Comparison of ENCODE assay signal across 8 cellular contexts in genomic region chr1:33295450-33296081, GRCh38. TPM values are rescaled to one million over a fixed set of nuclear protein-coding genes. Genes with fewer than 3 reads are reported as not detected.
DNase-seq lines count a peak whose midpoint lies in the region; ATAC-seq, FAIRE-seq and TF ChIP-seq lines count a peak whose summit lies in the region.

No MANE protein-coding gene starts in this region.

- H3K9me3 Mint-ChIP-seq in astrocyte (ENCODE audit: unreplicated experiment) = no peaks in the 10 kb centered on the region

- TF ChIP-seq POLR2A in H54 (IDR thresholded peaks at IDR 0.05; ENCODE audit: low read depth, low read length) = no peak

- H3K27ac ChIP-seq in astrocyte (ENCODE audit: low read depth, low read length) (no peak overlapping the region), small intestine (ENCODE audit: low read depth in 1 of 2, low read length in 1 of 2) (no peak overlapping the region)

- peak; percentile 93 for TF ChIP-seq CTCF in astrocyte (IDR thresholded peaks at IDR 0.05; ENCODE audit: insufficient read depth, low read depth, low read length)

- H3K36me3 ChIP-seq in astrocyte (ENCODE audit: insufficient read depth, low read length) = peaks cover 5% of the 10 kb centered on the region
- H3K36me3 ChIP-seq in small intestine (ENCODE audit: control insufficient read depth in 2 of 2, insufficient read depth in 2 of 2, low read length in 2 of 2) = no peaks in the 10 kb centered on the region

- H3K36me3 Mint-ChIP-seq in astrocyte (ENCODE audit: low read depth, unreplicated experiment) = peaks cover 23% of the 10 kb centered on the region

- WGBS in small intestine, 3 donors = 33 to 37% (median 34%) methylated on average over 12 of the region's 12 CpGs

- no peak for ATAC-seq in GM21576 (IDR thresholded peaks at IDR 0.05; ENCODE audit: unreplicated experiment)

- no peak overlapping the region for H3K4me3 ChIP-seq in astrocyte (ENCODE audit: insufficient read depth, low read depth, low read length)
- no peak overlapping the region for H3K4me3 ChIP-seq in small intestine (ENCODE audit: low read depth in 1 of 2, low read length in 2 of 2)

- H3K27me3 Mint-ChIP-seq in astrocyte (ENCODE audit: low read depth, unreplicated experiment) = no peaks in the 10 kb centered on the region

- H3K4me1 Mint-ChIP-seq in astrocyte (ENCODE audit: low read depth, unreplicated experiment) = peaks cover 3% of the 10 kb centered on the region

- no peak overlapping the region for H3K4me3 Mint-ChIP-seq in astrocyte (ENCODE audit: unreplicated experiment)

- H3K27me3 ChIP-seq in astrocyte (ENCODE audit: insufficient read depth, low read length) = no peaks in the 10 kb centered on the region
- H3K27me3 ChIP-seq in small intestine (ENCODE audit: control insufficient read depth in 2 of 2, insufficient read depth in 2 of 2, low read length in 2 of 2) = no peaks in the 10 kb centered on the region

- no peaks in the 10 kb centered on the region for H3K4me1 ChIP-seq in astrocyte (ENCODE audit: insufficient read depth, low read length)
- no peaks in the 10 kb centered on the region for H3K4me1 ChIP-seq in small intestine (ENCODE audit: control insufficient read depth in 2 of 2, insufficient read depth in 1 of 2, low read depth in 1 of 2, low read length in 1 of 2)

- H3K79me2 ChIP-seq in astrocyte (ENCODE audit: insufficient read depth, low read length) = peaks cover 10% of the 10 kb centered on the region

- H3K9me3 ChIP-seq in astrocyte (ENCODE audit: insufficient read depth, low read depth, low read length) = no peaks in the 10 kb centered on the region
- no peaks in the 10 kb centered on the region for H3K9me3 ChIP-seq in small intestine (ENCODE audit: control insufficient read depth, low read depth)

- DNase-seq in DMS 273 (lab: John Stamatoyannopoulos, UW; ENCODE audit: unreplicated experiment) (peak; percentile 92), H54 (ENCODE audit: insufficient read length, low spot score) (peak; percentile 89), NCI-H146 treated with DMSO at 0.1 percent for 48 hours (lab: John Stamatoyannopoulos, UW; ENCODE audit: unreplicated experiment) (peak; percentile 38), T-helper 22 cell (ENCODE audit: low read depth) (peak; percentile 55), astrocyte (ENCODE audit: low read depth) (peak; percentile 14), hippocampal formation (lab: John Stamatoyannopoulos, UW) (peak; percentile 54 to 78), small intestine (peak; percentile 82)

- H2AFZ ChIP-seq in astrocyte (ENCODE audit: low read depth, low read length) = no peak overlapping the region

- no peak overlapping the region for H3K4me2 ChIP-seq in astrocyte (ENCODE audit: low read length)

- H3K9ac ChIP-seq in astrocyte (ENCODE audit: low read length) = no peak overlapping the region

- no peak overlapping the region for H3K27ac Mint-ChIP-seq in astrocyte (ENCODE audit: unreplicated experiment)

- peaks cover 30% of the 10 kb centered on the region for H4K20me1 ChIP-seq in astrocyte (ENCODE audit: insufficient read depth, low read length)

- no peak for FAIRE-seq in H54 (lab: Jason Lieb, UNC)
- no peak for FAIRE-seq in astrocyte (lab: Jason Lieb, UNC)
- no peak for FAIRE-seq in small intestine (lab: Jason Lieb, UNC)

RNA-seq across cellular contexts. Expression of gene A3GALT2, which starts 25.3 kb away (rescaled TPM):
- total RNA-seq in astrocyte = not detected in 2 replicates
- polyA plus RNA-seq in small intestine = not detected

RNA-seq across cellular contexts. Expression of gene ZNF362, which starts 39.3 kb away (rescaled TPM):
- total RNA-seq in astrocyte = 38.7 and 43.8 TPM in 2 replicates
- polyA plus RNA-seq in small intestine = 10 to 100 TPM in 1 of 3 donors, 1 to 10 TPM in 2; 3.1 to 10.6 (median 5.7) TPM

Comparison
In these comparisons a context has a peak if more than half of its experiments do, and no peak if none do; other contexts are left out.
1. DNase-seq: peak in every context shown above with its lines; median percentile 92 in DMS 273; 89 in H54; 82 in small intestine; 66 in hippocampal formation; 55 in T-helper 22 cell; 38 in NCI-H146 treated with DMSO at 0.1 percent for 48 hours; 14 in astrocyte.